Comparison of ENCODE assay signal across 8 cellular contexts in the genomic region with DNA sequence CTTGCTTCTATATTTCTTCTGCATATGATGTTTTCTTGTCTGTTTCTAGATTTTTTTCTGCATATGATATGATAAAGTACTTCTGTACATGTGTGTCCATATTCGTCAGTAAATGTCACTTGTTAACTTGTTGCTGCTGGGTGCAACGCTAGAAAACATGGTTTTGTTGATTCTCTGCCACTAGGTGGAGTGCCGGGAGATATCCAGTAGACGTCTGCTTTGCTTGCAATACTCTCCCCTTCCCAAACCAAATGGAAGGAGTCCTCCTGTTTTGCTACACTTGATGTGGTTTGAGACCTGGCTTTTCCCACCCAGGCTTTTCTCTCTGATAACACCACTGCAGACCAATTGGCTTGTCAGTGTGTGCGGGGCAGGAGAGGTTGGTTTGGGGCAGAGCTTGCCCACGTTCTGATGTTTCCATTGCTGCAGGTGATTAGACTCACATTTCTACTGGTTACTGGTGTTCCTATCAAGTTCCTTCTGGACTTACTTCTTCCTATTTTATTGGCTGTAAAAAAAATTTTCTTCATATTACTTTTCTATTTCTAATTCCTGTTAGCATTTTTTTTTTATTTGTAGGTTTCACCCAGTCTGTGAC.
DNase-seq lines count a peak whose midpoint lies in the region; ATAC-seq and TF ChIP-seq lines count a peak whose summit lies in the region.

No MANE protein-coding gene starts in this region.

- CTCF ChIA-PET in mammary epithelial cell (lab: Charles Lee; ENCODE audit: low non-redundant PET): interaction anchor here (0.7 kb wide), 1 partner anchor 916 kb away, joined by 3 read pairs; no protein-coding TSS in a partner anchor

- ATAC-seq in Right ventricle myocardium inferior: no peak

- H3K9me3 ChIP-seq in mammary epithelial cell (replicated peaks; ENCODE audit: insufficient read depth, low read length) (peaks cover 3% of the 10 kb centered on the region), thyroid gland (no peaks in the 10 kb centered on the region)

- no peak overlapping the region for H3K4me2 ChIP-seq in mammary epithelial cell (ENCODE audit: insufficient read depth, low read depth, low read length)

- H3K4me1 ChIP-seq in mammary epithelial cell (ENCODE audit: insufficient read depth, low read length): no peaks in the 10 kb centered on the region
- H3K4me1 ChIP-seq in thyroid gland: no peaks in the 10 kb centered on the region

- H3K36me3 ChIP-seq in mammary epithelial cell (ENCODE audit: insufficient read depth, low read length): no peaks in the 10 kb centered on the region
- H3K36me3 ChIP-seq in thyroid gland: no peaks in the 10 kb centered on the region

- 9% methylated on average over 6 of the region's 6 CpGs for WGBS in mammary epithelial cell (ENCODE audit: low coverage, missing lambda C conversion rate)
- WGBS in thyroid gland, 2 donors: 27% methylated on average over 6 of the region's 6 CpGs

- H3K27me3 Mint-ChIP-seq in nephron (ENCODE audit: low read depth): no peaks in the 10 kb centered on the region

- no TSS peak for BruUV-seq in mammary epithelial cell (replicated peaks; lab: Mats Ljungman, UMichigan)

- DNase-seq in COLO668 (lab: John Stamatoyannopoulos, UW; ENCODE audit: unreplicated experiment) (peak; percentile 51), H4 (ENCODE audit: low spot score) (peak; percentile 66), NCI-H526 (lab: John Stamatoyannopoulos, UW) (peak; percentile 12 to 60), mammary epithelial cell (peak; percentile 4), thyroid gland (no peak), NCI-H1048 (lab: John Stamatoyannopoulos, UW) (no peak), Right ventricle myocardium inferior (ENCODE audit: missing footprints) (no peak)

- intact Hi-C loops in mammary epithelial cell (cut with micrococcal nuclease) (no loop called here), thyroid gland (cut with DNase I) (no loop called here), Right ventricle myocardium inferior (cut with DNase I) (no loop called here)

- H3K27ac ChIP-seq in mammary epithelial cell (ENCODE audit: insufficient read depth, low read depth, low read length) (no peak overlapping the region), thyroid gland (no peak overlapping the region)

- no peaks in the 10 kb centered on the region for H3K9me3 Mint-ChIP-seq in nephron

- H3K36me3 Mint-ChIP-seq in nephron (ENCODE audit: low read depth): no peaks in the 10 kb centered on the region

- H3K27ac Mint-ChIP-seq in nephron: no peak overlapping the region

- H3K27me3 ChIP-seq in mammary epithelial cell (ENCODE audit: insufficient read depth, low read length) (no peaks in the 10 kb centered on the region), thyroid gland (no peaks in the 10 kb centered on the region)

- H3K9ac ChIP-seq in mammary epithelial cell (ENCODE audit: insufficient read depth, low read length): no peak overlapping the region

- dilution Hi-C loops in mammary epithelial cell (cut with HindIII; ENCODE audit: low sequenced_read_pairs): no loop called here

- no peak for TF ChIP-seq POLR2A in thyroid gland (IDR thresholded peaks at IDR 0.05)

- in situ Hi-C loops in mammary epithelial cell (cut with MboI; ENCODE audit: low sequenced_read_pairs in 2 of 2): no loop called here

- H3K4me1 Mint-ChIP-seq in nephron: no peaks in the 10 kb centered on the region

- no peak overlapping the region for H2AFZ ChIP-seq in mammary epithelial cell (ENCODE audit: low read depth, low read length)

- H3K79me2 ChIP-seq in mammary epithelial cell (ENCODE audit: insufficient read depth, low read length): no peaks in the 10 kb centered on the region

- TF ChIP-seq CTCF in mammary epithelial cell (conservative IDR thresholded peaks at IDR 0.05 in 1 of 2, IDR thresholded peaks at IDR 0.05 in 1 of 2; ENCODE audit: extremely low read depth in 1 of 2, insufficient read depth in 1 of 2, low read depth in 1 of 2, low read length in 2 of 2): peak; percentile 26 to 49
- peak; percentile 42 to 64 (median 54) for TF ChIP-seq CTCF in nephron (IDR thresholded peaks at IDR 0.05; ENCODE audit: unreplicated experiment in 3 of 3)
- TF ChIP-seq CTCF in thyroid gland (IDR thresholded peaks at IDR 0.05): peak in 1 of 6 experiments; percentile 31

- no peak overlapping the region for H3K4me3 Mint-ChIP-seq in nephron

- no peaks in the 10 kb centered on the region for H4K20me1 ChIP-seq in mammary epithelial cell (ENCODE audit: insufficient read depth, low read length)

- H3K4me3 ChIP-seq in mammary epithelial cell (replicated peaks in 1 of 3; ENCODE audit: insufficient read depth in 1 of 3, low read depth in 2 of 3, low read length in 3 of 3) (no peak overlapping the region), thyroid gland (replicated peaks in 1 of 3) (no peak overlapping the region)

Comparison
In these comparisons a context has a peak if more than half of its experiments do, and no peak if none do; other contexts are left out.
1. DNase-seq: peak in COLO668 (single experiment), H4 (single experiment), NCI-H526 (2 of 2) and mammary epithelial cell (single experiment); none in thyroid gland (0 of 2), NCI-H1048 (single experiment) and Right ventricle myocardium inferior (single experiment).